In the genomic region with DNA sequence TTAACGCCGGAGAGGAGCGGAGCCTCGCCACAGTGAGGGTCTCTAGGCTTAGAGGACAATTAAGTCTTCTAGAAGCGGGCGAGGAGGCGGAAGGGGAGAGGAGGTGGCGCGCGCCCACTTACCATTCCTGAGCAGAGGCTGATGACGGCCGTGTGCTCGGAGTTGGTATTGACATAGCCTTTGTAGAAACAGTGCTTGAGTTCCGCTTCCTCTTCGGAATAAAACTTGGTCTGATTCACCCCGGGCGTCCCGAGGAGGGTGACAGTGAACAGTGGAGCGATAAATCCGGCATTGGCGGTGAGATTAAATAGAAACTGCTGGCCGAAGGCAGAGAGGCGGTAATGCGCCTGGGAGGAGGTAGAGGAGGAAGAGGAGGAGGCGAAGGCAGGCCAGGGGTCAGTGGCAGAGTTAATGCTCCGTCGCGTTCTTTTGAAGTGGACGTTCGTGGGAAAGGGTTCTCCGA, we compare ENCODE assay signal across 8 cellular contexts. TPM values are rescaled to one million over a fixed set of nuclear protein-coding genes. Genes with fewer than 3 reads are reported as not detected.
DNase-seq lines count a peak whose midpoint lies in the region; ATAC-seq and TF ChIP-seq lines count a peak whose summit lies in the region.

No MANE protein-coding gene starts in this region.

- DNase-seq in SJCRH30 (peak in 1 of 2 experiments; percentile 41), foreskin melanocyte (peak; percentile 69), NCI-H1436 (lab: John Stamatoyannopoulos, UW) (no peak), NCI-H524 treated with DMSO at 0.1 percent for 48 hours (lab: John Stamatoyannopoulos, UW) (no peak), NCI-H146 (lab: John Stamatoyannopoulos, UW) (no peak), NCI-H2081 treated with DMSO at 0.1 percent for 48 hours (lab: John Stamatoyannopoulos, UW) (no peak)

- H3K9ac ChIP-seq in parathyroid adenoma, result no peak overlapping the region

- H3K27ac ChIP-seq in SJCRH30 (peak overlapping the region; percentile 25; the same call in 1 of the 2 replicates), parathyroid adenoma (peak overlapping the region; percentile 74)

- peak overlapping the region; percentile 73 for H2AFZ ChIP-seq in parathyroid adenoma

- peak overlapping the region; percentile 84 for H3K4me2 ChIP-seq in parathyroid adenoma (ENCODE audit: low read length)

- H3K27me3 ChIP-seq in SJCRH30 (no peaks in the 10 kb centered on the region), parathyroid adenoma (ENCODE audit: control insufficient read depth, insufficient read depth, low read length) (no peaks in the 10 kb centered on the region)

- H3K36me3 ChIP-seq in SJCRH30 (no peaks in the 10 kb centered on the region), parathyroid adenoma (ENCODE audit: control insufficient read depth, insufficient read depth, low read length) (no peaks in the 10 kb centered on the region)

- H3K4me1 ChIP-seq in SJCRH30 (0 out of 2 replicates have a peak, but pooled peaks cover 3% of the 10 kb centered on the region), parathyroid adenoma (peaks cover 8% of the 10 kb centered on the region)

- H3K79me2 ChIP-seq in parathyroid adenoma, result no peaks in the 10 kb centered on the region

- H3K4me3 ChIP-seq in SJCRH30 (peak overlapping the region; percentile 59), parathyroid adenoma (ENCODE audit: low read depth, low read length) (peak overlapping the region; percentile 63)

- no peak for TF ChIP-seq CTCF in parathyroid adenoma (IDR thresholded peaks at IDR 0.05)

- peak; percentile 23 for ATAC-seq in GM19438 (IDR thresholded peaks at IDR 0.05; ENCODE audit: low read depth, unreplicated experiment)

- H3K9me3 ChIP-seq in SJCRH30 (replicated peaks) (no peaks in the 10 kb centered on the region), parathyroid adenoma (ENCODE audit: control insufficient read depth, low read length) (no peaks in the 10 kb centered on the region)

RNA-seq across cellular contexts. Expression of a gene that starts 1.3 kb away (rescaled TPM):
- total RNA-seq in SJCRH30 (2014; rRNA removed; shearing (Covaris generic)), result 6.7 and 6.9 TPM in 2 replicates
